ENCODE assay signal across 9 cellular contexts in genomic region chr4:75004755-75005668, GRCh38.
DNase-seq lines count a peak whose midpoint lies in the region; ATAC-seq, FAIRE-seq and TF ChIP-seq lines count a peak whose summit lies in the region.
"Had no signal": no experiment of that assay in that cellular context is flagged by ENCODE, and none has a peak within 500 bp of the region (broad histone marks: within the 10 kb centered on the region; RNA-seq: fewer than 3 reads in every experiment).

No MANE protein-coding gene starts in this region.

- no peaks in the 10 kb centered on the region for H3K36me3 ChIP-seq in psoas muscle (ENCODE audit: insufficient read depth in 1 of 2, low read depth in 1 of 2)

- no peak overlapping the region for H3K27ac Mint-ChIP-seq in type B pancreatic cell
- no peak overlapping the region for H3K27ac Mint-ChIP-seq in activated T-cell treated with anti-CD3 and anti-CD28 coated beads, Interleukin-2, amount 50 U/mL, for 24 hours

- no peak for TF ChIP-seq CTCF in psoas muscle (IDR thresholded peaks at IDR 0.05)
- TF ChIP-seq CTCF in type B pancreatic cell (conservative IDR thresholded peaks at IDR 0.05): no peak

- no peaks in the 10 kb centered on the region for H3K4me1 Mint-ChIP-seq in type B pancreatic cell (ENCODE audit: unreplicated experiment)
- no peaks in the 10 kb centered on the region for H3K4me1 Mint-ChIP-seq in activated T-cell treated with anti-CD3 and anti-CD28 coated beads, Interleukin-2, amount 50 U/mL, for 24 hours (ENCODE audit: low read depth)

- H3K4me1 ChIP-seq in psoas muscle: peaks cover 27% of the 10 kb centered on the region

- H3K4me3 ChIP-seq in psoas muscle: no peak overlapping the region

- ATAC-seq in HG03064 (IDR thresholded peaks at IDR 0.05; ENCODE audit: low read depth, unreplicated experiment) (peak; percentile 66), psoas muscle (peak; percentile 98 to 100 (median 99)), HG03045 (IDR thresholded peaks at IDR 0.05; ENCODE audit: unreplicated experiment) (no peak), GM21515 (IDR thresholded peaks at IDR 0.05; ENCODE audit: unreplicated experiment) (no peak)

- H3K27me3 Mint-ChIP-seq in type B pancreatic cell: no peaks in the 10 kb centered on the region
- no peaks in the 10 kb centered on the region for H3K27me3 Mint-ChIP-seq in activated T-cell treated with anti-CD3 and anti-CD28 coated beads, Interleukin-2, amount 50 U/mL, for 24 hours
- H3K27me3 Mint-ChIP-seq: IgD-negative memory B cell had no signal

- 34 to 43% (median 35%) methylated on average over 9 of the region's 9 CpGs for WGBS in psoas muscle, 3 donors

- peak overlapping the region; percentile 82 for H3K27ac ChIP-seq in psoas muscle

- DNase-seq in GM19239 (ENCODE audit: insufficient read length, low spot score) (peak; percentile 13), RPMI8226 (peak; percentile 76), psoas muscle (peak; percentile 67 to 88), type B pancreatic cell (ENCODE audit: extremely low spot score, unreplicated experiment) (no peak)
- no peak for DNase-seq in activated T-cell treated with anti-CD3 and anti-CD28 coated beads, Interleukin-2, amount 50 U/mL, for 24 hours

- H3K9me3 ChIP-seq in psoas muscle: peaks cover 7% of the 10 kb centered on the region

- peak; percentile 73 for FAIRE-seq in GM19239 (lab: Jason Lieb, UNC)

- H3K36me3 Mint-ChIP-seq in type B pancreatic cell: no peaks in the 10 kb centered on the region
- H3K36me3 Mint-ChIP-seq in activated T-cell treated with anti-CD3 and anti-CD28 coated beads, Interleukin-2, amount 50 U/mL, for 24 hours (ENCODE audit: low read depth): no peaks in the 10 kb centered on the region

- no peak overlapping the region for H3K4me3 Mint-ChIP-seq in type B pancreatic cell
- no peak overlapping the region for H3K4me3 Mint-ChIP-seq in activated T-cell treated with anti-CD3 and anti-CD28 coated beads, Interleukin-2, amount 50 U/mL, for 24 hours

- intact Hi-C loops in psoas muscle (cut with DNase I): loop anchor here (5.0 to 10.0 kb wide), 2 partner anchors 38 to 60 kb away; no protein-coding TSS in a partner anchor

- H3K9me3 Mint-ChIP-seq in type B pancreatic cell: peaks cover 4% of the 10 kb centered on the region
- H3K9me3 Mint-ChIP-seq in activated T-cell treated with anti-CD3 and anti-CD28 coated beads, Interleukin-2, amount 50 U/mL, for 24 hours: no peaks in the 10 kb centered on the region

- H3K27me3 ChIP-seq in psoas muscle (ENCODE audit: insufficient read depth in 3 of 3, low read length in 2 of 3): no peaks in the 10 kb centered on the region

Comparison
In these comparisons a context has a peak if more than half of its experiments do, and no peak if none do; other contexts are left out.
1. DNase-seq: peak in GM19239 (single experiment), RPMI8226 (single experiment) and psoas muscle (2 of 2); none in type B pancreatic cell (single experiment) and activated T-cell treated with anti-CD3 and anti-CD28 coated beads, Interleukin-2, amount 50 U/mL, for 24 hours (single experiment).
2. ATAC-seq: peak in HG03064 (single experiment) and psoas muscle (4 of 4); none in HG03045 (single experiment) and GM21515 (single experiment).